Comparison of ENCODE assay signal across 1 cellular context in the genomic region with DNA sequence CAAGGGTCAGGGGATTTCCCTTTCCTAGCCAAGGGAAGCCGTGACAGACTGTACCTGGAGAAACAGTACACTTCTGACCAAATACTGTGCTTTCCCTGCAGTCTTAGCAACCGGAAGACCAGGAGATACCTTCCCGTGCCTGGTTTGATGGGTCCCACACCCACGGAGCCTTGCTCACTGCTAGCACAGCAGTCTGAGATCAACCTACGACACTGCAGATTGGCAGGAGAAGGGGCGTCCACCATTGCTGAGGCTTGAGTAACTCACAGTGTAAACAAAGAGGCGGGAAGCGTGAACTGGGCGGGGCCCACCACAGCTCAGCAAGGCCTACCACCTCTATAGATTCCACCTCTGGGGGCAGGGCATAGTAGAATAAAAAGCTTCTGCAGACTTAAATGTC.
A peak's percentile ranks its signal among the peaks of the same experiment; 100 is the strongest.
TF ChIP-seq lines count a peak whose summit lies in the region.

No MANE protein-coding gene starts in this region.

TF ChIP-seq in K562, 482 proteins besides CTCF, POLR2A, EP300 and RAD21 (continued from another document):
- TF ChIP-seq, protein P1, sequence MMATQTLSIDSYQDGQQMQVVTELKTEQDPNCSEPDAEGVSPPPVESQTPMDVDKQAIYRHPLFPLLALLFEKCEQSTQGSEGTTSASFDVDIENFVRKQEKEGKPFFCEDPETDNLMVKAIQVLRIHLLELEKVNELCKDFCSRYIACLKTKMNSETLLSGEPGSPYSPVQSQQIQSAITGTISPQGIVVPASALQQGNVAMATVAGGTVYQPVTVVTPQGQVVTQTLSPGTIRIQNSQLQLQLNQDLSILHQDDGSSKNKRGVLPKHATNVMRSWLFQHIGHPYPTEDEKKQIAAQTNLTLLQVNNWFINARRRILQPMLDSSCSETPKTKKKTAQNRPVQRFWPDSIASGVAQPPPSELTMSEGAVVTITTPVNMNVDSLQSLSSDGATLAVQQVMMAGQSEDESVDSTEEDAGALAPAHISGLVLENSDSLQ (IDR thresholded peaks at IDR 0.05): peak; percentile 77
- peak; percentile 45 to 80; a peak in 1 of 4 replicates for TF ChIP-seq FOXA3 (CRISPR knock-in tag; conservative IDR thresholded peaks at IDR 0.05 in 1 of 2, IDR thresholded peaks at IDR 0.05 in 1 of 2)
- TF ChIP-seq FOXK2 (conservative IDR thresholded peaks at IDR 0.05 in 1 of 2, IDR thresholded peaks at IDR 0.05 in 1 of 2; ENCODE audit: low read depth in 2 of 2): peak; percentile 61; a peak in 3 of 4 replicates
- no peak for TF ChIP-seq ZFP30 (CRISPR knock-in tag; IDR thresholded peaks at IDR 0.05; ENCODE audit: borderline replicate concordance)
